ENCODE assay signal across 2 cellular contexts in genomic region chr12:9786726-9787339, GRCh38.
TF ChIP-seq lines count a peak whose summit lies in the region.

No MANE protein-coding gene starts in this region.

TF ChIP-seq in HEK293, 187 proteins besides CTCF, POLR2A, EP300 and RAD21 (continued from another document):
- TF ChIP-seq RBAK (tag by site-specific recombination; IDR thresholded peaks at IDR 0.05) (no peak), ZNF404 (tag by site-specific recombination; IDR thresholded peaks at IDR 0.05) (no peak), ZNF398 (tag by site-specific recombination; IDR thresholded peaks at IDR 0.05) (peak; percentile 23; the same call in 1 of the 2 replicates), ZNF580 (tag by site-specific recombination; IDR thresholded peaks at IDR 0.05) (no peak), ZNF202 (tag by site-specific recombination; IDR thresholded peaks at IDR 0.05; ENCODE audit: borderline replicate concordance) (no peak), ZSCAN4 (tag by site-specific recombination; IDR thresholded peaks at IDR 0.05) (0 out of 2 replicates have a peak, but pooled peaks have one; percentile 10), ZNF19 (tag by site-specific recombination; IDR thresholded peaks at IDR 0.05; ENCODE audit: low read depth) (no peak), ZNF549 (tag by site-specific recombination; IDR thresholded peaks at IDR 0.05) (no peak), ZNF623 (tag by site-specific recombination; IDR thresholded peaks at IDR 0.05) (no peak), ZNF423 (tag by site-specific recombination; IDR thresholded peaks at IDR 0.05) (no peak)
- TF ChIP-seq, protein P1, sequence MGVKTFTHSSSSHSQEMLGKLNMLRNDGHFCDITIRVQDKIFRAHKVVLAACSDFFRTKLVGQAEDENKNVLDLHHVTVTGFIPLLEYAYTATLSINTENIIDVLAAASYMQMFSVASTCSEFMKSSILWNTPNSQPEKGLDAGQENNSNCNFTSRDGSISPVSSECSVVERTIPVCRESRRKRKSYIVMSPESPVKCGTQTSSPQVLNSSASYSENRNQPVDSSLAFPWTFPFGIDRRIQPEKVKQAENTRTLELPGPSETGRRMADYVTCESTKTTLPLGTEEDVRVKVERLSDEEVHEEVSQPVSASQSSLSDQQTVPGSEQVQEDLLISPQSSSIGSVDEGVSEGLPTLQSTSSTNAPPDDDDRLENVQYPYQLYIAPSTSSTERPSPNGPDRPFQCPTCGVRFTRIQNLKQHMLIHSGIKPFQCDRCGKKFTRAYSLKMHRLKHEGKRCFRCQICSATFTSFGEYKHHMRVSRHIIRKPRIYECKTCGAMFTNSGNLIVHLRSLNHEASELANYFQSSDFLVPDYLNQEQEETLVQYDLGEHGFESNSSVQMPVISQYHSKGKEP (tag by site-specific recombination; IDR thresholded peaks at IDR 0.05) = no peak
- TF ChIP-seq, protein P2, sequence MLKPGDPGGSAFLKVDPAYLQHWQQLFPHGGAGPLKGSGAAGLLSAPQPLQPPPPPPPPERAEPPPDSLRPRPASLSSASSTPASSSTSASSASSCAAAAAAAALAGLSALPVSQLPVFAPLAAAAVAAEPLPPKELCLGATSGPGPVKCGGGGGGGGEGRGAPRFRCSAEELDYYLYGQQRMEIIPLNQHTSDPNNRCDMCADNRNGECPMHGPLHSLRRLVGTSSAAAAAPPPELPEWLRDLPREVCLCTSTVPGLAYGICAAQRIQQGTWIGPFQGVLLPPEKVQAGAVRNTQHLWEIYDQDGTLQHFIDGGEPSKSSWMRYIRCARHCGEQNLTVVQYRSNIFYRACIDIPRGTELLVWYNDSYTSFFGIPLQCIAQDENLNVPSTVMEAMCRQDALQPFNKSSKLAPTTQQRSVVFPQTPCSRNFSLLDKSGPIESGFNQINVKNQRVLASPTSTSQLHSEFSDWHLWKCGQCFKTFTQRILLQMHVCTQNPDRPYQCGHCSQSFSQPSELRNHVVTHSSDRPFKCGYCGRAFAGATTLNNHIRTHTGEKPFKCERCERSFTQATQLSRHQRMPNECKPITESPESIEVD (tag by site-specific recombination; IDR thresholded peaks at IDR 0.05) = no peak

TF ChIP-seq in WTC11, 78 proteins besides CTCF, POLR2A, EP300 and RAD21:
- TF ChIP-seq ATF2 (CRISPR knock-in tag; IDR thresholded peaks at IDR 0.05; ENCODE audit: borderline replicate concordance, low read depth) = no peak
- TF ChIP-seq NR2C2 (CRISPR knock-in tag; IDR thresholded peaks at IDR 0.05) = no peak
- TF ChIP-seq ZMAT4 (CRISPR knock-in tag; IDR thresholded peaks at IDR 0.05) = no peak
- TF ChIP-seq GABPB1 (CRISPR knock-in tag; IDR thresholded peaks at IDR 0.05) = no peak
- TF ChIP-seq IRF1 (CRISPR knock-in tag; IDR thresholded peaks at IDR 0.05) = no peak
- no peak for TF ChIP-seq HMGXB4 (CRISPR knock-in tag; IDR thresholded peaks at IDR 0.05)
- TF ChIP-seq, protein P3, sequence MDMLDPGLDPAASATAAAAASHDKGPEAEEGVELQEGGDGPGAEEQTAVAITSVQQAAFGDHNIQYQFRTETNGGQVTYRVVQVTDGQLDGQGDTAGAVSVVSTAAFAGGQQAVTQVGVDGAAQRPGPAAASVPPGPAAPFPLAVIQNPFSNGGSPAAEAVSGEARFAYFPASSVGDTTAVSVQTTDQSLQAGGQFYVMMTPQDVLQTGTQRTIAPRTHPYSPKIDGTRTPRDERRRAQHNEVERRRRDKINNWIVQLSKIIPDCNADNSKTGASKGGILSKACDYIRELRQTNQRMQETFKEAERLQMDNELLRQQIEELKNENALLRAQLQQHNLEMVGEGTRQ (CRISPR knock-in tag; IDR thresholded peaks at IDR 0.05) = no peak
- no peak for TF ChIP-seq CBFB (CRISPR knock-in tag; IDR thresholded peaks at IDR 0.05; ENCODE audit: low read depth)
- TF ChIP-seq RELA (CRISPR knock-in tag; IDR thresholded peaks at IDR 0.05; ENCODE audit: borderline replicate concordance) = no peak
- TF ChIP-seq HMGA2 (CRISPR knock-in tag; IDR thresholded peaks at IDR 0.05) = no peak
- no peak for TF ChIP-seq SP1 (CRISPR knock-in tag; conservative IDR thresholded peaks at IDR 0.05)
- TF ChIP-seq AR (CRISPR knock-in tag; IDR thresholded peaks at IDR 0.05) = no peak
- no peak for TF ChIP-seq E2F4 (CRISPR knock-in tag; IDR thresholded peaks at IDR 0.05; ENCODE audit: borderline replicate concordance, low read depth)
- no peak for TF ChIP-seq ZNF396 (CRISPR knock-in tag; IDR thresholded peaks at IDR 0.05; ENCODE audit: borderline replicate concordance)
TF ChIP-seq in WTC11: peak in this region for 0.
